Comparison of ENCODE assay signal across 9 cellular contexts in the genomic region with DNA sequence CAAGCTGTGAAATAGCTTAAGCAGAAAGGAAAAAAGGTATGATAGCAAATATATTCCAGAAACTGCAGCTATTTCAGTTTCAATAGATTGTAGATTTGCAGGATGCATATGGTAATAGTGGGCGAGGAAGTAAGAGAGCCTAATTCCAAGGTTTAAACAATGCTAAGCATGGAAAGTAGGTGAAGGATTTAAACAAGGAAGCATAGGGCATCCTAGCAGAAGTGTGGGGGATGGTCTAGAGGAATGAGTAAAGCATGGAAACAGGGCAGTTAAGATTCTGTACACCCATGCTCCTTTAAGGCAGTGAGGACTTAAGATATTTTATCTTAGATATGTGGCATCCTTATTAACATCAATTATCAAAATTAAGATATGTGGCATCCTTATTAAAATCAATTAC. TPM values are rescaled to one million over a fixed set of nuclear protein-coding genes. Genes with fewer than 3 reads are reported as not detected.
DNase-seq lines count a peak whose midpoint lies in the region; ATAC-seq, FAIRE-seq and TF ChIP-seq lines count a peak whose summit lies in the region.
"Had no signal": no experiment of that assay in that cellular context is flagged by ENCODE, and none has a peak within 500 bp of the region (broad histone marks: within the 10 kb centered on the region; RNA-seq: fewer than 3 reads in every experiment).

No MANE protein-coding gene starts in this region.

- H3K27me3 ChIP-seq in PC-3 (ENCODE audit: low read length) (no peaks in the 10 kb centered on the region), endothelial cell of umbilical vein (ENCODE audit: control insufficient read depth in 2 of 2, insufficient read depth in 2 of 2, low read length in 2 of 2) (no peaks in the 10 kb centered on the region), trophoblast cell (ENCODE audit: insufficient read depth, low read length) (no peaks in the 10 kb centered on the region), pancreas (no peaks in the 10 kb centered on the region)

- no peaks in the 10 kb centered on the region for H3K9me3 ChIP-seq in PC-3 (ENCODE audit: low read length)
- no peaks in the 10 kb centered on the region for H3K9me3 ChIP-seq in endothelial cell of umbilical vein (replicated peaks; ENCODE audit: control insufficient read depth, insufficient read depth, low read length)
- no peaks in the 10 kb centered on the region for H3K9me3 ChIP-seq in trophoblast cell (ENCODE audit: insufficient read depth, low read depth, low read length)
- H3K9me3 ChIP-seq in pancreas: no peaks in the 10 kb centered on the region

- TF ChIP-seq POLR2A in endothelial cell of umbilical vein (IDR thresholded peaks at IDR 0.05; ENCODE audit: low read depth, low read length): no peak

- H3F3A ChIP-seq in PC-3 (ENCODE audit: low read length, unreplicated experiment): no peaks in the 10 kb centered on the region

- H2AFZ ChIP-seq in PC-3 (ENCODE audit: low read length) (no peak overlapping the region), endothelial cell of umbilical vein (ENCODE audit: low read depth, low read length) (no peak overlapping the region), trophoblast cell (ENCODE audit: insufficient read depth, low read length, poor library complexity) (no peak overlapping the region)

- no peak overlapping the region for H4K12ac ChIP-seq in trophoblast cell (ENCODE audit: low read depth, low read length)

- DNase-seq in GM12865 (ENCODE audit: low read depth) (no peak), PC-3 (peak; percentile 4), endothelial cell of umbilical vein (ENCODE audit: low read depth, low spot score) (peak; percentile 41), trophoblast cell (peak; percentile 11 to 71), NCI-H1417 treated with DMSO at 0.1 percent for 48 hours (lab: John Stamatoyannopoulos, UW) (no peak), pancreas (no peak), anterior cingulate cortex (lab: John Stamatoyannopoulos, UW) (no peak)
- DNase-seq in central memory CD4-positive, alpha-beta T cell: no peak
- DNase-seq: nucleus accumbens had no signal

- no peak overlapping the region for H2BK120ac ChIP-seq in trophoblast cell (ENCODE audit: insufficient read depth, low read length, poor library complexity)

- dilution Hi-C loops in endothelial cell of umbilical vein (cut with MboI; ENCODE audit: extremely low pct_ligation_motif_present, low sequenced_read_pairs): no loop called here

- H2AK5ac ChIP-seq in trophoblast cell (ENCODE audit: low read length): no peak overlapping the region

- peaks cover 23% of the 10 kb centered on the region for H3K79me1 ChIP-seq in trophoblast cell (ENCODE audit: low read length)

- ATAC-seq in PC-3 (no peak), pancreas (no peak)

- no peak overlapping the region for H4K8ac ChIP-seq in trophoblast cell (ENCODE audit: low read depth, low read length)

- H3K79me2 ChIP-seq in PC-3 (ENCODE audit: low read length) (peaks cover 64% of the 10 kb centered on the region), endothelial cell of umbilical vein (ENCODE audit: control insufficient read depth, insufficient read depth, low read length) (peaks cover 73% of the 10 kb centered on the region), trophoblast cell (ENCODE audit: control insufficient read depth, insufficient read depth, low read length, poor library complexity) (peaks cover 16% of the 10 kb centered on the region)

- BruUV-seq in PC-3 (replicated peaks; lab: Mats Ljungman, UMichigan) (no TSS peak), endothelial cell of umbilical vein (replicated peaks; lab: Mats Ljungman, UMichigan) (no TSS peak)

- no peak overlapping the region for H3K18ac ChIP-seq in trophoblast cell (ENCODE audit: low read length)

- TF ChIP-seq CTCF in GM12865 (IDR thresholded peaks at IDR 0.05; ENCODE audit: insufficient read depth, low read depth, low read length, missing control alignments) (no peak), PC-3 (conservative IDR thresholded peaks at IDR 0.05; ENCODE audit: low read depth, low read length) (no peak), endothelial cell of umbilical vein (IDR thresholded peaks at IDR 0.05; ENCODE audit: extremely low read depth in 1 of 2, insufficient read depth in 1 of 2, low read depth in 1 of 2, low read length in 2 of 2) (no peak), pancreas (IDR thresholded peaks at IDR 0.05) (no peak)

- no peak overlapping the region for H4K91ac ChIP-seq in trophoblast cell (ENCODE audit: low read depth, low read length)

- peak overlapping the region; percentile 94 for H3K4ac ChIP-seq in trophoblast cell (ENCODE audit: low read depth, low read length)

- H3K23ac ChIP-seq in trophoblast cell (ENCODE audit: low read length): no peak overlapping the region

- H2BK12ac ChIP-seq in trophoblast cell (ENCODE audit: low read length): no peak overlapping the region

- H3K9ac ChIP-seq in PC-3 (ENCODE audit: low read length) (no peak overlapping the region), endothelial cell of umbilical vein (replicated peaks; ENCODE audit: extremely low read depth, insufficient read depth, low read length) (peak overlapping the region; percentile 20), trophoblast cell (ENCODE audit: low read length) (peak overlapping the region; percentile 70)

- H2BK5ac ChIP-seq in trophoblast cell (ENCODE audit: low read depth, low read length, poor library complexity): no peak overlapping the region

- no CpG with 5 or more reads among the region's 1 CpG for WGBS in trophoblast cell (ENCODE audit: extremely low coverage, insufficient coverage, insufficient read length)
- 16 to 23% methylated on average over 1 of the region's 1 CpG for WGBS in pancreas, 2 donors

- H3K4me3 ChIP-seq in GM12865 (ENCODE audit: low read depth, low read length) (peak overlapping the region; percentile 99), PC-3 (ENCODE audit: low read length) (peak overlapping the region; percentile 98), endothelial cell of umbilical vein (replicated peaks in 1 of 3; ENCODE audit: insufficient read depth in 1 of 3, low read depth in 1 of 3, low read length in 3 of 3) (peak overlapping the region; percentile 8 to 98 (median 94)), trophoblast cell (ENCODE audit: low read depth, low read length) (no peak overlapping the region), pancreas (peak overlapping the region in 2 of 4 donors; percentile 91 to 98)

- H3K27ac ChIP-seq in PC-3 (ENCODE audit: low read length): no peak overlapping the region
- no peak overlapping the region for H3K27ac ChIP-seq in endothelial cell of umbilical vein (ENCODE audit: insufficient read depth, low read depth, low read length)
- peak overlapping the region; percentile 1 for H3K27ac ChIP-seq in trophoblast cell (ENCODE audit: low read depth, low read length)
- H3K27ac ChIP-seq in pancreas: peak overlapping the region in 1 of 4 donors; percentile 99

- intact Hi-C loops in PC-3 (cut with micrococcal nuclease): loop anchor here (5.0 to 10.0 kb wide), 3 partner anchors 72 to 283 kb away; no protein-coding TSS in a partner anchor
- intact Hi-C loops in endothelial cell of umbilical vein (cut with micrococcal nuclease): loop anchor here (1.0 kb wide), 1 partner anchor 521 kb away; no protein-coding TSS in a partner anchor
- intact Hi-C loops in pancreas (cut with DNase I): loop anchor here in 1 of 3 donors (10.0 kb wide), 1 partner anchor 360 kb away; no protein-coding TSS in a partner anchor

- FAIRE-seq in endothelial cell of umbilical vein (lab: Jason Lieb, UNC) (no peak), pancreas (lab: Jason Lieb, UNC) (no peak)

- CTCF ChIA-PET in PC-3 (lab: Charles Lee): no interaction called here
- CTCF ChIA-PET in endothelial cell of umbilical vein (lab: Charles Lee): interaction anchor here (0.6 to 1.7 kb wide), 5 partner anchors 9 to 356 kb away, joined by 3 to 14 read pairs (median 4); no protein-coding TSS in a partner anchor

- H4K20me1 ChIP-seq in PC-3 (ENCODE audit: low read length): peaks cover 50% of the 10 kb centered on the region
- H4K20me1 ChIP-seq in endothelial cell of umbilical vein (replicated peaks; ENCODE audit: control insufficient read depth, extremely low read depth, insufficient read depth, low read length): peaks cover 23% of the 10 kb centered on the region

- peaks cover 2% of the 10 kb centered on the region for H3K9me1 ChIP-seq in endothelial cell of umbilical vein (replicated peaks; ENCODE audit: control insufficient read depth, extremely low read depth, insufficient read depth, low read length)

- POLR2A ChIA-PET in PC-3 (lab: Charles Lee; ENCODE audit: unreplicated experiment): no interaction called here
- POLR2A ChIA-PET in endothelial cell of umbilical vein (lab: Charles Lee): no interaction called here

- H3K9me2 ChIP-seq in PC-3 (replicated peaks; ENCODE audit: low read length): no peaks in the 10 kb centered on the region

- H3K36me3 ChIP-seq in PC-3 (ENCODE audit: low read depth, low read length): no peaks in the 10 kb centered on the region; the same call in 1 of the 2 replicates
- peaks cover 0 to 7% of the 10 kb centered on the region in 2 experiments for H3K36me3 ChIP-seq in endothelial cell of umbilical vein (ENCODE audit: control insufficient read depth in 2 of 2, extremely low read depth in 1 of 2, insufficient read depth in 2 of 2, low read length in 2 of 2)
- H3K36me3 ChIP-seq in trophoblast cell (ENCODE audit: control insufficient read depth in 1 of 2, insufficient read depth in 2 of 2, low read length in 2 of 2): peaks cover 7 to 8% of the 10 kb centered on the region in 2 experiments
- no peaks in the 10 kb centered on the region for H3K36me3 ChIP-seq in pancreas

- H3K4me2 ChIP-seq in PC-3 (ENCODE audit: low read length) (peak overlapping the region; percentile 95), endothelial cell of umbilical vein (ENCODE audit: insufficient read depth, low read length) (peak overlapping the region; percentile 95), trophoblast cell (ENCODE audit: low read length) (peak overlapping the region; percentile 54)

- peaks cover 33% of the 10 kb centered on the region for H3K4me1 ChIP-seq in PC-3 (ENCODE audit: insufficient read depth, low read length)
- peaks cover 42% of the 10 kb centered on the region for H3K4me1 ChIP-seq in endothelial cell of umbilical vein (ENCODE audit: control insufficient read depth, extremely low read depth, insufficient read depth, low read length)
- H3K4me1 ChIP-seq in trophoblast cell (ENCODE audit: control insufficient read depth in 1 of 2, insufficient read depth in 2 of 2, low read length in 2 of 2): peaks cover 3 to 6% of the 10 kb centered on the region in 2 experiments
- peaks cover 17 to 54% (median 35%) of the 10 kb centered on the region in 3 donors for H3K4me1 ChIP-seq in pancreas

- H3K14ac ChIP-seq in trophoblast cell (ENCODE audit: low read length): no peak overlapping the region

RNA-seq across cellular contexts. Expression of a gene that starts 2.6 kb away (rescaled TPM):
- 21.0 and 30.7 TPM in 2 replicates for total RNA-seq in PC-3 (2014; rRNA removed)
- total RNA-seq in endothelial cell of umbilical vein: 75.3 and 81.6 TPM in 2 replicates
- polyA plus RNA-seq in endothelial cell of umbilical vein: 19.9 and 26.3 TPM in 2 replicates
- polyA plus RNA-seq in endothelial cell of umbilical vein (2011; cell fraction: cytosol; rRNA removed): 20.7 and 23.9 TPM in 2 replicates
- 239 and 296 TPM in 2 replicates for polyA plus RNA-seq in endothelial cell of umbilical vein (2011; cell fraction: nucleus; rRNA removed)
- polyA plus RNA-seq in endothelial cell of umbilical vein (2012): 41.0 and 52.8 TPM in 2 replicates
- 68.2 and 73.9 TPM in 2 replicates for polyA minus RNA-seq in endothelial cell of umbilical vein
- polyA minus RNA-seq in endothelial cell of umbilical vein (2011; cell fraction: cytosol; rRNA and poly(A)+ RNA removed): 22.8 TPM
- 342 and 456 TPM in 2 replicates for polyA minus RNA-seq in endothelial cell of umbilical vein (2011; cell fraction: nucleus; rRNA and poly(A)+ RNA removed)
- 195 and 204 TPM in 2 replicates for polyA plus RNA-seq in trophoblast cell (2013)
- 10 to 100 TPM; 23.3 to 53.9 (median 35.2) TPM for total RNA-seq in pancreas
- 10 to 100 TPM; 22.9 to 53.6 TPM for polyA plus RNA-seq in pancreas

Comparison
In these comparisons a context has a peak if more than half of its experiments do, and no peak if none do; other contexts are left out.
1. DNase-seq: peak in PC-3 (single experiment), endothelial cell of umbilical vein (single experiment) and trophoblast cell (2 of 2); none in GM12865 (single experiment), central memory CD4-positive, alpha-beta T cell (single experiment), NCI-H1417 treated with DMSO at 0.1 percent for 48 hours (single experiment), pancreas (0 of 6) and anterior cingulate cortex (0 of 58).
2. Peak in every context shown above with its lines, with median percentiles within 50 percentile points of each other: H3K4me2 ChIP-seq.